ENCODE assay signal across 16 cellular contexts in genomic region chr1:226799634-226800281, GRCh38.
DNase-seq lines count a peak whose midpoint lies in the region; ATAC-seq and TF ChIP-seq lines count a peak whose summit lies in the region.
"Had no signal": no experiment of that assay in that cellular context is flagged by ENCODE, and none has a peak within 500 bp of the region (broad histone marks: within the 10 kb centered on the region; RNA-seq: fewer than 3 reads in every experiment).

No MANE protein-coding gene starts in this region.

- H3K4me1 Mint-ChIP-seq in activated T-cell treated with anti-CD3 and anti-CD28 coated beads, Interleukin-2, amount 50 U/mL, for 4 hours (ENCODE audit: low read depth) = peaks cover 31% of the 10 kb centered on the region
- H3K4me1 Mint-ChIP-seq in stimulated activated memory B cell treated with anti-CD40 and anti-IgM and Interleukin-4, amounts not matched to agents 10 μg/mL and 1 μg/mL and 100 μg/mL, for 72 hours = peaks cover 20% of the 10 kb centered on the region
- no peaks in the 10 kb centered on the region for H3K4me1 Mint-ChIP-seq in chondrocyte (ENCODE audit: low read depth)
- H3K4me1 Mint-ChIP-seq: neural crest cell had no signal

- no peak for TF ChIP-seq CTCF in fibroblast of pulmonary artery (IDR thresholded peaks at IDR 0.05; ENCODE audit: low read length, missing control alignments)
- TF ChIP-seq CTCF in chondrocyte (IDR thresholded peaks at IDR 0.05) = no peak

- no peak overlapping the region for H3K4me3 ChIP-seq in fibroblast of pulmonary artery (replicated peaks; ENCODE audit: low read depth, low read length)
- H3K4me3 ChIP-seq: coronary artery had no signal

- ATAC-seq in activated T-cell treated with anti-CD3 and anti-CD28 coated beads, Interleukin-2, amount 50 U/mL, for 4 hours = no peak
- ATAC-seq in stimulated activated memory B cell treated with anti-CD40 and anti-IgM and Interleukin-4, amounts not matched to agents 10 μg/mL and 1 μg/mL and 100 μg/mL, for 72 hours = no peak
- ATAC-seq in HG03097 (IDR thresholded peaks at IDR 0.05; ENCODE audit: low FRiP score, unreplicated experiment) (no peak), GM21619 (IDR thresholded peaks at IDR 0.05; ENCODE audit: unreplicated experiment) (no peak)

- DNase-seq in activated T-cell treated with anti-CD3 and anti-CD28 coated beads, Interleukin-2, amount 50 U/mL, for 1 hour = peak; percentile 32
- DNase-seq in activated T-cell treated with anti-CD3 and anti-CD28 coated beads for 4 hours (no peak), fibroblast of pulmonary artery (ENCODE audit: low read depth) (peak; percentile 12), chondrocyte (ENCODE audit: low spot score) (no peak)
- DNase-seq in activated T-cell treated with anti-CD3 and anti-CD28 coated beads, Interleukin-2, amount 50 U/mL, for 4 hours = no peak
- DNase-seq: activated B cell treated with CpG ODN at 0.5 μM for 24 hours, DMS 273 treated with DMSO at 0.1 percent for 48 hours, foreskin fibroblast, HFFc6, NCI-H1092 treated with DMSO at 0.1 percent for 48 hours, OCI-M1 had no signal

- H3K27ac Mint-ChIP-seq in stimulated activated memory B cell treated with anti-CD40 and anti-IgM and Interleukin-4, amounts not matched to agents 10 μg/mL and 1 μg/mL and 100 μg/mL, for 72 hours = peak overlapping the region; percentile 76
- no peak overlapping the region for H3K27ac Mint-ChIP-seq in chondrocyte (ENCODE audit: unreplicated experiment)
- H3K27ac Mint-ChIP-seq: HFFc6 had no signal

- no peaks in the 10 kb centered on the region for H3K9me3 Mint-ChIP-seq in activated T-cell treated with anti-CD3 and anti-CD28 coated beads, Interleukin-2, amount 50 U/mL, for 4 hours
- H3K9me3 Mint-ChIP-seq in stimulated activated memory B cell treated with anti-CD40 and anti-IgM and Interleukin-4, amounts not matched to agents 10 μg/mL and 1 μg/mL and 100 μg/mL, for 72 hours = no peaks in the 10 kb centered on the region
- no peaks in the 10 kb centered on the region for H3K9me3 Mint-ChIP-seq in chondrocyte (ENCODE audit: low read depth)
- H3K9me3 Mint-ChIP-seq: activated B cell treated with CpG ODN at 0.5 μM for 24 hours, HFFc6, neural crest cell had no signal

- H3K27me3 Mint-ChIP-seq in activated T-cell treated with anti-CD3 and anti-CD28 coated beads, Interleukin-2, amount 50 U/mL, for 4 hours (ENCODE audit: low read depth) = no peaks in the 10 kb centered on the region
- peaks cover 5% of the 10 kb centered on the region for H3K27me3 Mint-ChIP-seq in stimulated activated memory B cell treated with anti-CD40 and anti-IgM and Interleukin-4, amounts not matched to agents 10 μg/mL and 1 μg/mL and 100 μg/mL, for 72 hours
- H3K27me3 Mint-ChIP-seq in chondrocyte (ENCODE audit: low read depth) = peaks cover 3% of the 10 kb centered on the region
- H3K27me3 Mint-ChIP-seq: activated B cell treated with CpG ODN at 0.5 μM for 24 hours had no signal

- H3K4me3 Mint-ChIP-seq in activated T-cell treated with anti-CD3 and anti-CD28 coated beads, Interleukin-2, amount 50 U/mL, for 4 hours = peak overlapping the region; percentile 49
- no peak overlapping the region for H3K4me3 Mint-ChIP-seq in stimulated activated memory B cell treated with anti-CD40 and anti-IgM and Interleukin-4, amounts not matched to agents 10 μg/mL and 1 μg/mL and 100 μg/mL, for 72 hours
- no peak overlapping the region for H3K4me3 Mint-ChIP-seq in chondrocyte (ENCODE audit: unreplicated experiment)
- H3K4me3 Mint-ChIP-seq: activated B cell treated with CpG ODN at 0.5 μM for 24 hours, HFFc6, neural crest cell had no signal

- H3K36me3 Mint-ChIP-seq in activated T-cell treated with anti-CD3 and anti-CD28 coated beads, Interleukin-2, amount 50 U/mL, for 4 hours (ENCODE audit: insufficient read depth) = no peaks in the 10 kb centered on the region
- no peaks in the 10 kb centered on the region for H3K36me3 Mint-ChIP-seq in stimulated activated memory B cell treated with anti-CD40 and anti-IgM and Interleukin-4, amounts not matched to agents 10 μg/mL and 1 μg/mL and 100 μg/mL, for 72 hours
- no peaks in the 10 kb centered on the region for H3K36me3 Mint-ChIP-seq in chondrocyte (ENCODE audit: low read depth)

Comparison
In these comparisons a context has a peak if more than half of its experiments do, and no peak if none do; other contexts are left out.
1. DNase-seq: peak in activated T-cell treated with anti-CD3 and anti-CD28 coated beads, Interleukin-2, amount 50 U/mL, for 1 hour (single experiment) and fibroblast of pulmonary artery (single experiment); none in activated T-cell treated with anti-CD3 and anti-CD28 coated beads for 4 hours (single experiment), activated T-cell treated with anti-CD3 and anti-CD28 coated beads, Interleukin-2, amount 50 U/mL, for 4 hours (single experiment) and chondrocyte (single experiment).